ENCODE assay signal across 20 cellular contexts in the genomic region with DNA sequence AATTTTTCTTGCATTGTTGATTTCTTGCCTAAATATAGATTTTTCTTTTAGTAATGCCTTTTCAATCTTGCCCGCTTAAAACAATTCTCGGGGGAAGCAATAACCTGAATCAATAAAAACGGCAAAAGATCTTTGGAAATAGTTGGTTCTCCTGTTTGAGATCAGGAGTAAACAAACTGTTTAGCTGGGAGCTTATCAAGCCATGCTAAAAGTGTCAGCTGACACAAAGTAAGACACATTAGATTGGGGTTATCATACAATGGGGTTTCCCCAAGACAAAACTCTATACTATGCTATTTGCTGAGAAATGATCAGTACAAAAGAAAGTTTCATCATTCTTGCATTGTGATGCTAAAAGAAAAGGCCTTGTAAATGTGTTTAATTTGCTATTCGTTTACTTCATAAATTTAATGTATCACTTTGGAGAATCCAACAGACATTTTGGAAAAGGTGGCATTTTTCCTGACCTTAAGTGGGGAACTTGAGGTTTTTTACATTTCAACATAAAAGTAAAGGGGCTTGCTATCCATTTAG. TPM values are rescaled to one million over a fixed set of nuclear protein-coding genes. Genes with fewer than 3 reads are reported as not detected.
A peak's percentile ranks its signal among the peaks of the same experiment; 100 is the strongest.
DNase-seq lines count a peak whose midpoint lies in the region; ATAC-seq, FAIRE-seq and TF ChIP-seq lines count a peak whose summit lies in the region.
"Had no signal": no experiment of that assay in that cellular context is flagged by ENCODE, and none has a peak within 500 bp of the region (broad histone marks: within the 10 kb centered on the region; RNA-seq: fewer than 3 reads in every experiment).

No MANE protein-coding gene starts in this region.

- H2BK20ac ChIP-seq in IMR-90 (ENCODE audit: low read depth, low read length): no peak overlapping the region

- peaks cover 35% of the 10 kb centered on the region for H3K36me3 Mint-ChIP-seq in endodermal cell (ENCODE audit: low read depth)

- POLR2A ChIA-PET in IMR-90 (lab: Charles Lee; ENCODE audit: unreplicated experiment) (no interaction called here), HepG2 (lab: Yijun Ruan, JAX) (no interaction called here)

- H3K9me3 ChIP-seq in IMR-90 (ENCODE audit: control insufficient read depth, insufficient read depth, low read length): no peaks in the 10 kb centered on the region
- H3K9me3 ChIP-seq in endodermal cell (ENCODE audit: control insufficient read depth, low read length): no peaks in the 10 kb centered on the region
- no peaks in the 10 kb centered on the region for H3K9me3 ChIP-seq in HepG2 (ENCODE audit: low read length)
- no peaks in the 10 kb centered on the region for H3K9me3 ChIP-seq in smooth muscle cell (replicated peaks; ENCODE audit: low read depth)
- H3K9me3 ChIP-seq in vagina: no peaks in the 10 kb centered on the region

- TF ChIP-seq CTCF in IMR-90 (conservative IDR thresholded peaks at IDR 0.05; ENCODE audit: low read depth, low read length) (no peak), endodermal cell (conservative IDR thresholded peaks at IDR 0.05) (no peak), HepG2 (CRISPR knock-in tag; IDR thresholded peaks at IDR 0.05) (no peak), smooth muscle cell (IDR thresholded peaks at IDR 0.05; ENCODE audit: borderline replicate concordance, insufficient read depth, poor library complexity, severe bottlenecking) (no peak), coronary artery (IDR thresholded peaks at IDR 0.05) (no peak), vagina (IDR thresholded peaks at IDR 0.05) (no peak)

- no peak overlapping the region for H3K23ac ChIP-seq in IMR-90 (ENCODE audit: low read depth, low read length)

- no peak overlapping the region for H3K4me3 Mint-ChIP-seq in endodermal cell
- H3K4me3 Mint-ChIP-seq: B cell, IgD-negative memory B cell had no signal

- no peak overlapping the region for H3K4me2 ChIP-seq in IMR-90 (ENCODE audit: low read depth, low read length)
- no peak overlapping the region for H3K4me2 ChIP-seq in HepG2 (ENCODE audit: low read depth, low read length)
- H3K4me2 ChIP-seq in smooth muscle cell: no peak overlapping the region

- peaks cover 18% of the 10 kb centered on the region for H3K4me1 Mint-ChIP-seq in endodermal cell
- H3K4me1 Mint-ChIP-seq: IgD-negative memory B cell had no signal

- H2BK120ac ChIP-seq in IMR-90 (ENCODE audit: low read depth, low read length): no peak overlapping the region

- no peak overlapping the region for H4K5ac ChIP-seq in IMR-90 (ENCODE audit: low read depth, low read length)

- H2BK5ac ChIP-seq in IMR-90 (ENCODE audit: low read depth, low read length, poor library complexity, severe bottlenecking): no peak overlapping the region

- H2AFZ ChIP-seq in IMR-90 (replicated peaks; ENCODE audit: low read length, poor library complexity) (no peak overlapping the region), HepG2 (ENCODE audit: low read length) (no peak overlapping the region), smooth muscle cell (ENCODE audit: low read depth) (no peak overlapping the region)

- peaks cover 13% of the 10 kb centered on the region for H4K20me1 ChIP-seq in IMR-90 (ENCODE audit: insufficient read depth, low read length)
- peaks cover 21% of the 10 kb centered on the region for H4K20me1 ChIP-seq in HepG2 (ENCODE audit: insufficient read depth, low read length)
- peaks cover 65% of the 10 kb centered on the region for H4K20me1 ChIP-seq in smooth muscle cell (ENCODE audit: low read depth)

- peaks cover 2% of the 10 kb centered on the region; the same call in 1 of the 2 replicates for H3K9me1 ChIP-seq in IMR-90 (ENCODE audit: insufficient read depth, low read length)

- peaks cover 0 to 3% of the 10 kb centered on the region in 2 experiments; a peak in 1 of 4 replicates for H3K79me1 ChIP-seq in IMR-90 (ENCODE audit: low read depth in 1 of 2, low read length in 2 of 2)

- no peak overlapping the region for H3K4ac ChIP-seq in IMR-90 (ENCODE audit: low read depth, low read length)

- H3K27ac ChIP-seq in IMR-90 (ENCODE audit: insufficient read depth, low read length) (no peak overlapping the region), endodermal cell (ENCODE audit: low read depth, low read length) (no peak overlapping the region), HepG2 (ENCODE audit: extremely low read length, insufficient read depth, low read length) (no peak overlapping the region), smooth muscle cell (ENCODE audit: low read depth) (peak overlapping the region; percentile 33), coronary artery (no peak overlapping the region), vagina (no peak overlapping the region)
- H3K27ac ChIP-seq: HL-60, RWPE1 had no signal

- H3K27me3 ChIP-seq in IMR-90 (ENCODE audit: control insufficient read depth, insufficient read depth, low read length): no peaks in the 10 kb centered on the region
- no peaks in the 10 kb centered on the region for H3K27me3 ChIP-seq in endodermal cell (ENCODE audit: control insufficient read depth, insufficient read depth, low read length, poor library complexity, severe bottlenecking)
- H3K27me3 ChIP-seq in HepG2 (ENCODE audit: control insufficient read depth in 1 of 2, insufficient read depth in 2 of 2, low read length in 2 of 2): no peaks in the 10 kb centered on the region
- no peaks in the 10 kb centered on the region for H3K27me3 ChIP-seq in smooth muscle cell (ENCODE audit: low read depth)
- H3K27me3 ChIP-seq in vagina: no peaks in the 10 kb centered on the region

- no peak for TF ChIP-seq POLR2A in IMR-90 (IDR thresholded peaks at IDR 0.05; ENCODE audit: low read depth, low read length)
- TF ChIP-seq POLR2A in HepG2 (IDR thresholded peaks at IDR 0.05; ENCODE audit: insufficient read depth in 1 of 2, low read depth in 2 of 2, low read length in 2 of 2): no peak
- no peak for TF ChIP-seq POLR2A in GM12892 (IDR thresholded peaks at IDR 0.05; ENCODE audit: low read depth, low read length)
- TF ChIP-seq POLR2A in vagina (IDR thresholded peaks at IDR 0.05): no peak

- DNase-seq in IMR-90: peak; percentile 52
- DNase-seq in endodermal cell: no peak
- no peak for DNase-seq in HepG2 (ENCODE audit: low spot score)
- no peak for DNase-seq in smooth muscle cell (lab: John Stamatoyannopoulos, UW; ENCODE audit: unreplicated experiment)
- no peak for DNase-seq in germinal center (ENCODE audit: low spot score)
- DNase-seq in coronary artery (ENCODE audit: low spot score): no peak
- DNase-seq in GM12892 (ENCODE audit: insufficient read length): no peak
- DNase-seq in vagina (ENCODE audit: extremely low spot score in 2 of 2): no peak
- DNase-seq: DND-41, Karpas-422, NCI-H1436, NCI-H1930, NCI-H345, NCI-H526, PC-3 had no signal

- H3K27ac Mint-ChIP-seq in endodermal cell: peak overlapping the region; percentile 15
- H3K27ac Mint-ChIP-seq: B cell, IgD-negative memory B cell had no signal

- H3F3A ChIP-seq in smooth muscle cell (ENCODE audit: low read depth): peaks cover 56% of the 10 kb centered on the region

- intact Hi-C loops in IMR-90 (cut with micrococcal nuclease): no loop called here
- intact Hi-C loops in HepG2 (cut with micrococcal nuclease; ENCODE audit: unreplicated experiment): no loop called here
- intact Hi-C loops in vagina (cut with DNase I): no loop called here

- H3K9ac ChIP-seq in IMR-90 (ENCODE audit: low read depth, low read length) (no peak overlapping the region), endodermal cell (ENCODE audit: extremely low read depth, low read length, poor library complexity, severe bottlenecking) (no peak overlapping the region), HepG2 (ENCODE audit: insufficient read depth, low read depth, low read length) (no peak overlapping the region), smooth muscle cell (ENCODE audit: low read depth) (no peak overlapping the region)

- H3K4me1 ChIP-seq in IMR-90 (ENCODE audit: control insufficient read depth, insufficient read depth, low read length) (peaks cover 3% of the 10 kb centered on the region; the same call in 1 of the 2 replicates), endodermal cell (ENCODE audit: control insufficient read depth, insufficient read depth, low read length) (peaks cover 7% of the 10 kb centered on the region), HepG2 (ENCODE audit: insufficient read depth, low read length) (no peaks in the 10 kb centered on the region), smooth muscle cell (ENCODE audit: low read depth) (no peaks in the 10 kb centered on the region), vagina (no peaks in the 10 kb centered on the region)

- no peak for ATAC-seq in IMR-90 (ENCODE audit: low read depth)
- no peak for ATAC-seq in HepG2
- ATAC-seq: PC-3 had no signal

- WGBS in IMR-90 (ENCODE audit: extremely low coverage in 2 of 2, insufficient read length in 1 of 2), 2 experiments: no CpG with 5 or more reads among the region's 4 CpGs
- WGBS in endodermal cell (ENCODE audit: insufficient coverage in 1 of 2, insufficient read length in 1 of 2), 2 experiments: 91 to 92% methylated on average over 3 to 4 of the region's 4 CpGs
- 88% methylated on average over 4 of the region's 4 CpGs for WGBS in HepG2 (ENCODE audit: low lambda C conversion rate)
- 84% methylated on average over 4 of the region's 4 CpGs for WGBS in smooth muscle cell (ENCODE audit: low lambda C conversion rate)

- in situ Hi-C loops in IMR-90 (cut with MboI; ENCODE audit: low sequenced_read_pairs) (no loop called here), HepG2 (cut with HindIII; ENCODE audit: extremely low pct_ligation_motif_present, low pct_unique_long_range_greater_than_20kb) (loop anchor here (5.0 kb wide), 1 partner anchor 574 kb away; no protein-coding TSS in a partner anchor)

- H2AK5ac ChIP-seq in IMR-90 (ENCODE audit: low read depth, low read length): no peak overlapping the region

- H3K36me3 ChIP-seq in IMR-90 (ENCODE audit: control insufficient read depth, insufficient read depth, low read length) (peaks cover 28% of the 10 kb centered on the region), endodermal cell (ENCODE audit: control insufficient read depth, insufficient read depth, low read length) (peaks cover 43% of the 10 kb centered on the region), HepG2 (replicated peaks in 1 of 2; ENCODE audit: control insufficient read depth in 1 of 2, insufficient read depth in 2 of 2, low read length in 2 of 2) (peaks cover 16 to 30% of the 10 kb centered on the region in 2 experiments), smooth muscle cell (ENCODE audit: low read depth) (peaks cover 30% of the 10 kb centered on the region), vagina (peaks cover 0 to 13% of the 10 kb centered on the region in 2 donors)

- no peak overlapping the region for H4K8ac ChIP-seq in IMR-90 (ENCODE audit: low read depth in 2 of 2, low read length in 2 of 2)

- H3K27me3 Mint-ChIP-seq in endodermal cell (ENCODE audit: insufficient read depth): no peaks in the 10 kb centered on the region
- H3K27me3 Mint-ChIP-seq: B cell, IgD-negative memory B cell had no signal

- H3K9me3 Mint-ChIP-seq in endodermal cell: no peaks in the 10 kb centered on the region
- H3K9me3 Mint-ChIP-seq: IgD-negative memory B cell had no signal

- H3K14ac ChIP-seq in IMR-90 (replicated peaks; ENCODE audit: low read depth, low read length): no peak overlapping the region

- no peak for TF ChIP-seq EP300 in HepG2 (IDR thresholded peaks at IDR 0.05; ENCODE audit: low read depth in 2 of 2, low read length in 2 of 2)
- no peak for TF ChIP-seq EP300 in HepG2 (CRISPR knock-in tag; IDR thresholded peaks at IDR 0.05; ENCODE audit: borderline replicate concordance)

- no peak overlapping the region for H3K18ac ChIP-seq in IMR-90 (ENCODE audit: low read depth, low read length)

- CTCF ChIA-PET in IMR-90 (lab: Yijun Ruan, JAX): no interaction called here
- CTCF ChIA-PET in HepG2 (lab: Yijun Ruan, JAX; ENCODE audit: low intra/inter-chr PET ratio, low total read pairs): no interaction called here

- no peak overlapping the region for H3K56ac ChIP-seq in IMR-90 (ENCODE audit: extremely low read depth, insufficient read depth, low read length)

- H3K79me2 ChIP-seq in HepG2 (ENCODE audit: insufficient read depth, low read length) (no peaks in the 10 kb centered on the region), smooth muscle cell (ENCODE audit: low read depth) (no peaks in the 10 kb centered on the region)

- no peak for FAIRE-seq in HepG2 (lab: Jason Lieb, UNC)
- no peak for FAIRE-seq in GM12892 (lab: Jason Lieb, UNC)
- FAIRE-seq: G401.6 had no signal

- H2AK9ac ChIP-seq in IMR-90 (replicated peaks; ENCODE audit: low read depth, low read length, poor library complexity): no peak overlapping the region

- H4K91ac ChIP-seq in IMR-90 (ENCODE audit: insufficient read depth, low read depth, low read length): no peak overlapping the region

- H3K4me3 ChIP-seq in IMR-90 (ENCODE audit: insufficient read depth, low read depth, low read length): no peak overlapping the region
- H3K4me3 ChIP-seq in endodermal cell (ENCODE audit: low read length): no peak overlapping the region
- no peak overlapping the region for H3K4me3 ChIP-seq in HepG2 (replicated peaks in 1 of 3; ENCODE audit: insufficient read depth in 1 of 3, low read depth in 2 of 3, low read length in 3 of 3)
- no peak overlapping the region for H3K4me3 ChIP-seq in smooth muscle cell
- no peak overlapping the region for H3K4me3 ChIP-seq in coronary artery
- H3K4me3 ChIP-seq in vagina: no peak overlapping the region

- H2BK15ac ChIP-seq in IMR-90 (ENCODE audit: low read depth, low read length): no peak overlapping the region

- BruUV-seq in IMR-90 (replicated peaks; lab: Mats Ljungman, UMichigan): no TSS peak
- BruUV-seq in HepG2 (replicated peaks; lab: Mats Ljungman, UMichigan): no TSS peak

- no peak for TF ChIP-seq RAD21 in IMR-90 (IDR thresholded peaks at IDR 0.05; ENCODE audit: low read length)
- no peak for TF ChIP-seq RAD21 in HepG2 (CRISPR knock-in tag; IDR thresholded peaks at IDR 0.05)

- dilution Hi-C loops in IMR-90 (cut with HindIII; ENCODE audit: low sequenced_read_pairs, unreplicated experiment): no loop called here

RNA-seq across cellular contexts. Expression of a gene that starts 46.5 kb away (rescaled TPM):
- total RNA-seq in IMR-90 (2012; rRNA removed) (29.4 and 30.5 TPM in 2 replicates), endodermal cell (100 to 1,000 TPM; 185 to 209 TPM), HepG2 (2016; rRNA removed; fragmentation: Illumina TruSeq; extraction: Trizol) (89.8 and 276 TPM in 2 replicates), smooth muscle cell (10.7 and 28.3 TPM in 2 replicates), vagina (75.6 TPM)
- polyA plus RNA-seq in IMR-90 (2012; rRNA removed) (96.8 and 101 TPM in 2 replicates), HepG2 (2011; rRNA removed) (140 and 146 TPM in 2 replicates), smooth muscle cell (67.7 and 87.3 TPM in 2 replicates)
- polyA plus RNA-seq in IMR-90 (2012; cell fraction: cytosol; rRNA removed): 29.6 and 76.9 TPM in 2 replicates
- polyA plus RNA-seq in IMR-90 (2012; cell fraction: nucleus; rRNA removed; ENCODE audit: low replicate concordance): 20.5 and 94.2 TPM in 2 replicates
- 122 TPM for polyA plus RNA-seq in endodermal cell (2013, experiment 1 of 2)
- 118 TPM for polyA plus RNA-seq in endodermal cell (2013, experiment 2 of 2)
- 41.3 and 50.0 TPM in 2 replicates for total RNA-seq in HepG2 (2016; cell fraction: cytosol; rRNA removed; fragmentation: Illumina TruSeq; extraction: Trizol; ENCODE audit: low read depth)
- 74.0 and 293 TPM in 2 replicates for total RNA-seq in HepG2 (2016; cell fraction: insoluble cytoplasmic fraction; rRNA removed; fragmentation: Illumina TruSeq; extraction: Trizol)
- total RNA-seq in HepG2 (2016; cell fraction: membrane; rRNA removed; fragmentation: Illumina TruSeq; extraction: Trizol): 89.3 and 106 TPM in 2 replicates
- total RNA-seq in HepG2 (2016; cell fraction: nucleus; rRNA removed; fragmentation: Illumina TruSeq; extraction: Trizol): 158 and 178 TPM in 2 replicates
- polyA plus RNA-seq in HepG2 (2011; cell fraction: cytosol; rRNA removed): 118 and 158 TPM in 2 replicates
- polyA plus RNA-seq in HepG2 (2011; cell fraction: nucleus; rRNA removed): 146 and 172 TPM in 2 replicates
- 332 and 337 TPM in 2 replicates for polyA plus RNA-seq in HepG2 (2012)
- polyA plus RNA-seq in HepG2 (2016; cell fraction: cytosol; fragmentation: Illumina TruSeq; extraction: Trizol; ENCODE audit: low read depth): 84.7 and 87.1 TPM in 2 replicates
- 500 and 505 TPM in 2 replicates for polyA plus RNA-seq in HepG2 (2016; cell fraction: insoluble cytoplasmic fraction; fragmentation: Illumina TruSeq; extraction: Trizol; ENCODE audit: low read depth)
- 128 and 133 TPM in 2 replicates for polyA plus RNA-seq in HepG2 (2016; cell fraction: membrane; fragmentation: Illumina TruSeq; extraction: Trizol; ENCODE audit: low read depth)
- polyA plus RNA-seq in HepG2 (2016; cell fraction: nucleus; fragmentation: Illumina TruSeq; extraction: Trizol; ENCODE audit: insufficient read depth, low read depth): 347 and 358 TPM in 2 replicates
- polyA minus RNA-seq in HepG2 (2011; rRNA and poly(A)+ RNA removed; ENCODE audit: low replicate concordance): 138 and 191 TPM in 2 replicates
- polyA minus RNA-seq in HepG2 (2011; cell fraction: cytosol; rRNA and poly(A)+ RNA removed): 177 and 194 TPM in 2 replicates
- polyA minus RNA-seq in HepG2 (2011; cell fraction: nucleus; rRNA and poly(A)+ RNA removed): 127 and 162 TPM in 2 replicates
- polyA plus RNA-seq in GM12892 (2012; ENCODE audit: missing spikeins): 239 TPM
